In genomic region chr13:32586022-32586900, GRCh38 we compare ENCODE assay signal across 8 cellular contexts. TPM values are rescaled to one million over a fixed set of nuclear protein-coding genes. Genes with fewer than 3 reads are reported as not detected.
DNase-seq lines count a peak whose midpoint lies in the region; ATAC-seq and TF ChIP-seq lines count a peak whose summit lies in the region.

PDS5B (plus strand) TSS chr13:32586452; CDS start chr13:32648773, 62,321 bp downstream.

- H3K4me3 ChIP-seq in cardiac muscle cell, result peak within 1 kb of the TSS; percentile 88
- peak within 1 kb of the TSS; percentile 82 for H3K4me3 ChIP-seq in parathyroid adenoma (ENCODE audit: low read depth, low read length)
- peak within 1 kb of the TSS; percentile 69 to 87 (median 76) for H3K4me3 ChIP-seq in tibial nerve

- DNase-seq in NCI-H1417 (lab: John Stamatoyannopoulos, UW) (peak; percentile 89 to 94 (median 90)), SW 1271 (lab: John Stamatoyannopoulos, UW) (peak; percentile 83 to 84), cardiac muscle cell (ENCODE audit: low read depth in 1 of 2, low spot score in 1 of 2) (peak; percentile 95 to 97), tibial nerve (ENCODE audit: low spot score in 2 of 2) (peak; percentile 87 to 90)
- DNase-seq in activated naive CD8-positive, alpha-beta T cell treated with anti-CD3 and anti-CD28 coated beads, Interleukin-2, amount 50 U/mL, for 24 hours, result peak; percentile 95

- no peaks in the 10 kb centered on the region for H3K36me3 ChIP-seq in cardiac muscle cell
- no peaks in the 10 kb centered on the region for H3K36me3 ChIP-seq in parathyroid adenoma (ENCODE audit: control insufficient read depth, insufficient read depth, low read length)
- H3K36me3 ChIP-seq in tibial nerve, result no peaks in the 10 kb centered on the region

- peaks cover 18% of the 10 kb centered on the region for H3K4me1 ChIP-seq in cardiac muscle cell (ENCODE audit: low read depth)
- H3K4me1 ChIP-seq in parathyroid adenoma, result no peaks in the 10 kb centered on the region
- H3K4me1 ChIP-seq in tibial nerve, result peaks cover 0 to 39% (median 11%) of the 10 kb centered on the region in 4 donors

- H3K27me3 Mint-ChIP-seq in activated naive CD8-positive, alpha-beta T cell treated with anti-CD3 and anti-CD28 coated beads, Interleukin-2, amount 50 U/mL, for 24 hours, result peaks cover 4% of the 10 kb centered on the region

- H3K4me3 Mint-ChIP-seq in activated naive CD8-positive, alpha-beta T cell treated with anti-CD3 and anti-CD28 coated beads, Interleukin-2, amount 50 U/mL, for 24 hours, result peak within 1 kb of the TSS; percentile 92

- no peak within 1 kb of the TSS for H3K9ac ChIP-seq in parathyroid adenoma

- WGBS in tibial nerve, 2 donors, result 0 to 1% methylated on average over 12 to 60 of the region's 97 CpGs

- H3K9me3 ChIP-seq in cardiac muscle cell (ENCODE audit: low read depth) (no peaks in the 10 kb centered on the region), parathyroid adenoma (ENCODE audit: control insufficient read depth, low read length) (no peaks in the 10 kb centered on the region), tibial nerve (no peaks in the 10 kb centered on the region)

- peak within 1 kb of the TSS; percentile 96 for H3K4me2 ChIP-seq in parathyroid adenoma (ENCODE audit: low read length)

- H3K9me3 Mint-ChIP-seq in activated naive CD8-positive, alpha-beta T cell treated with anti-CD3 and anti-CD28 coated beads, Interleukin-2, amount 50 U/mL, for 24 hours, result no peaks in the 10 kb centered on the region

- H3K79me2 ChIP-seq in parathyroid adenoma, result peaks cover 6% of the 10 kb centered on the region

- TF ChIP-seq EP300 in tibial nerve (IDR thresholded peaks at IDR 0.05), result peak in 1 of 2 donors; percentile 87

- TF ChIP-seq POLR2A in tibial nerve (IDR thresholded peaks at IDR 0.05), result peak; percentile 52 to 78

- H3K36me3 Mint-ChIP-seq in activated naive CD8-positive, alpha-beta T cell treated with anti-CD3 and anti-CD28 coated beads, Interleukin-2, amount 50 U/mL, for 24 hours (ENCODE audit: low read depth), result peaks cover 4% of the 10 kb centered on the region

- ATAC-seq in HG02759 (IDR thresholded peaks at IDR 0.05; ENCODE audit: unreplicated experiment), result peak; percentile 86
- peak; percentile 95 for ATAC-seq in activated naive CD8-positive, alpha-beta T cell treated with anti-CD3 and anti-CD28 coated beads, Interleukin-2, amount 50 U/mL, for 24 hours

- TF ChIP-seq CTCF in GM12873 (IDR thresholded peaks at IDR 0.05; ENCODE audit: insufficient read depth, low read depth, low read length, missing control alignments), result peak; percentile 71
- TF ChIP-seq CTCF in cardiac muscle cell (IDR thresholded peaks at IDR 0.05; ENCODE audit: low read depth, low read length), result peak; percentile 62
- TF ChIP-seq CTCF in parathyroid adenoma (IDR thresholded peaks at IDR 0.05), result peak; percentile 54
- peak; percentile 96 to 100 (median 99) for TF ChIP-seq CTCF in tibial nerve (IDR thresholded peaks at IDR 0.05)

- peak within 1 kb of the TSS; percentile 88 for H2AFZ ChIP-seq in parathyroid adenoma

- H3K4me1 Mint-ChIP-seq in activated naive CD8-positive, alpha-beta T cell treated with anti-CD3 and anti-CD28 coated beads, Interleukin-2, amount 50 U/mL, for 24 hours, result peaks cover 36% of the 10 kb centered on the region

- peak within 1 kb of the TSS; percentile 92 for H3K27ac Mint-ChIP-seq in activated naive CD8-positive, alpha-beta T cell treated with anti-CD3 and anti-CD28 coated beads, Interleukin-2, amount 50 U/mL, for 24 hours

- peak within 1 kb of the TSS; percentile 91 for H3K27ac ChIP-seq in cardiac muscle cell
- H3K27ac ChIP-seq in parathyroid adenoma, result peak within 1 kb of the TSS; percentile 65
- peak within 1 kb of the TSS; percentile 91 to 99 (median 98) for H3K27ac ChIP-seq in tibial nerve

- H3K27me3 ChIP-seq in cardiac muscle cell (no peaks in the 10 kb centered on the region), parathyroid adenoma (ENCODE audit: control insufficient read depth, insufficient read depth, low read length) (no peaks in the 10 kb centered on the region), tibial nerve (no peaks in the 10 kb centered on the region)

RNA-seq across cellular contexts. Expression of gene PDS5B, which starts in this region (rescaled TPM):
- total RNA-seq in cardiac muscle cell (17.9 and 26.2 TPM in 2 replicates), tibial nerve (10 to 100 TPM; 48.8 to 77.1 (median 52.7) TPM)
- 18.4 and 27.3 TPM in 2 replicates for polyA plus RNA-seq in cardiac muscle cell

Comparison
In these comparisons a context has a peak if more than half of its experiments do, and no peak if none do; other contexts are left out.
1. Peak in every context shown above with its lines: DNase-seq, ATAC-seq, H3K4me3 ChIP-seq and H3K27ac ChIP-seq.